23 cellular contexts compared by ENCODE assay signal in the genomic region with DNA sequence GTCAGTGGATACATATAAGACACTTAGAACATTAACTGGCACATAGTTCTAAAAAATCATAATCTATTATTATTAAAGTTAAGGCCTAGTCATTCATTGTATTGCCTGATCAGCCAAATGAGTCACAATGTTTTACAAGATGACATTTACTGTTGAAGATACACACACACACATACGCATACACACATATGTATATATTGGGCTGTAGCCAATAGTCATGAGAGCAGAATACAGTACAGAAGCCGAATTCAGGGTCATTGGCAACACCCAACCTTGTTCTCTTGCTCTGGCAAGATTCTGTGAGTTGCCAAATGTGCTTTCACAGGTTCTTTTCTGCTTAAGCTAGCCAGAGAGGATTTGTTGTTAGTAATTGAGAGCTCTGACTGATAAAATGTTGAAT.
"Had no signal": no experiment of that assay in that cellular context is flagged by ENCODE, and none has a peak within 500 bp of the region (broad histone marks: within the 10 kb centered on the region; RNA-seq: fewer than 3 reads in every experiment).

No MANE protein-coding gene starts in this region.

- H3K27ac ChIP-seq: gastrocnemius medialis, neutrophil, pancreas, suprapubic skin, transverse colon, upper lobe of right lung, uterus had no signal

- ATAC-seq: effector memory CD8-positive, alpha-beta T cell; gastrocnemius medialis; left lobe of liver; natural killer cell treated with Interleukin-12 subunit alpha and Interleukin-12 subunit beta and Interleukin-15 and Interleukin-18, amount 100 ng/mL, for 72 hours; pancreas; sciatic nerve; stimulated activated naive CD8-positive, alpha-beta T cell treated with anti-CD3 and anti-CD28 coated beads, Interleukin-15, amount 100 ng/mL, for 72 hours; upper lobe of right lung had no signal

- H3K36me3 ChIP-seq: gastrocnemius medialis, neutrophil, pancreas, suprapubic skin, transverse colon, upper lobe of right lung, uterus had no signal

- H3K4me3 ChIP-seq: gastrocnemius medialis, lung, pancreas, smooth muscle cell, suprapubic skin, transverse colon, upper lobe of right lung, uterus had no signal

- H3K27me3 ChIP-seq: gastrocnemius medialis, neutrophil, pancreas, suprapubic skin, transverse colon, upper lobe of right lung, uterus had no signal

- DNase-seq: cortex of kidney; effector memory CD8-positive, alpha-beta T cell; foreskin fibroblast; gastrocnemius medialis; head of caudate nucleus; naive B cell; pancreas; stimulated activated CD4-positive, alpha-beta T cell treated with anti-CD3 and anti-CD28 coated beads, Interleukin-12 subunit alpha, Interleukin-12 subunit beta, amount 100 ng/mL, for 4 hours; stimulated activated CD4-positive, alpha-beta T cell treated with anti-CD3 and anti-CD28 coated beads, Interleukin-1b, Interleukin-23, amount 100 ng/mL, for 48 hours; stimulated activated CD4-positive, alpha-beta T cell treated with anti-CD3 and anti-CD28 coated beads, Interleukin-4, amount 100 ng/mL, for 1 hour; stimulated activated CD8-positive, alpha-beta memory T cell treated with anti-CD3 and anti-CD28 coated beads, Interleukin-4, amount 100 ng/mL, for 48 hours; stimulated activated naive CD4-positive, alpha-beta T cell; stimulated activated naive CD8-positive, alpha-beta T cell treated with anti-CD3 and anti-CD28 coated beads, Interleukin-15, amount 100 ng/mL, for 72 hours; transverse colon; upper lobe of right lung; uterus had no signal
